21 cellular contexts compared by ENCODE assay signal in genomic region chr5:147616401-147616800, GRCh38.
"Had no signal": no experiment of that assay in that cellular context is flagged by ENCODE, and none has a peak within 500 bp of the region (broad histone marks: within the 10 kb centered on the region; RNA-seq: fewer than 3 reads in every experiment).

No MANE protein-coding gene starts in this region.

- H3K4me1 ChIP-seq: esophagus squamous epithelium, parathyroid adenoma, suprapubic skin, transverse colon, upper lobe of right lung, uterus had no signal

- H3K4me3 ChIP-seq: coronary artery, esophagus squamous epithelium, lung, mucosa of descending colon, smooth muscle cell, suprapubic skin, transverse colon, upper lobe of right lung, uterus had no signal

- H3K4me2 ChIP-seq: smooth muscle cell had no signal

- H3K36me3 ChIP-seq: esophagus squamous epithelium, neutrophil, suprapubic skin, transverse colon, upper lobe of right lung, uterus had no signal

- DNase-seq: effector memory CD8-positive, alpha-beta T cell; erythroblast; esophagus squamous epithelium; kidney; mucosa of descending colon; naive B cell; stimulated activated CD4-positive, alpha-beta T cell treated with anti-CD3 and anti-CD28 coated beads, Interleukin-12 subunit alpha, Interleukin-12 subunit beta, amount 100 ng/mL, for 4 hours; stimulated activated CD4-positive, alpha-beta T cell treated with anti-CD3 and anti-CD28 coated beads, Interleukin-1b, Interleukin-23, amount 100 ng/mL, for 48 hours; stimulated activated CD4-positive, alpha-beta T cell treated with anti-CD3 and anti-CD28 coated beads, Interleukin-4, amount 100 ng/mL, for 1 hour; stimulated activated CD8-positive, alpha-beta memory T cell treated with anti-CD3 and anti-CD28 coated beads, Interleukin-4, amount 100 ng/mL, for 48 hours; stimulated activated naive CD4-positive, alpha-beta T cell; stimulated activated naive CD8-positive, alpha-beta T cell treated with anti-CD3 and anti-CD28 coated beads, Interleukin-15, amount 100 ng/mL, for 72 hours; transverse colon; upper lobe of right lung; uterus had no signal

- H2AFZ ChIP-seq: parathyroid adenoma had no signal

- H3K9ac ChIP-seq: parathyroid adenoma had no signal

- H3K9me3 ChIP-seq: esophagus squamous epithelium, mucosa of descending colon, neutrophil, suprapubic skin, transverse colon, upper lobe of right lung, uterus had no signal

- H3K27me3 ChIP-seq: neutrophil, suprapubic skin, transverse colon, upper lobe of right lung, uterus had no signal

- H3K27ac ChIP-seq: coronary artery, esophagus squamous epithelium, neutrophil, parathyroid adenoma, suprapubic skin, transverse colon, upper lobe of right lung, uterus had no signal
